In genomic region chr6:42879372-42880239, GRCh38 we compare ENCODE assay signal across 8 cellular contexts. TPM values are rescaled to one million over a fixed set of nuclear protein-coding genes. Genes with fewer than 3 reads are reported as not detected.
DNase-seq lines count a peak whose midpoint lies in the region; ATAC-seq and TF ChIP-seq lines count a peak whose summit lies in the region.

Gene RPL7L1 (plus strand): TSS chr6:42879616. CDS start chr6:42879911, 295 bp downstream.

- DNase-seq in AG08395 (ENCODE audit: low spot score) (peak; percentile 75), NCI-H2196 treated with DMSO at 0.1 percent for 48 hours (lab: John Stamatoyannopoulos, UW; ENCODE audit: unreplicated experiment) (peak; percentile 78), mammary epithelial cell (peak; percentile 89), inferior parietal cortex (ENCODE audit: extremely low spot score) (peak; percentile 97), spleen (peak; percentile 96)

- intact Hi-C loops in mammary epithelial cell (cut with micrococcal nuclease) (loop anchor here (1.0 to 10.0 kb wide), 4 partner anchors 11 to 655 kb away; a partner anchor contains a TSS), spleen (cut with DNase I; ENCODE audit: low total_unique reads) (loop anchor here (5.0 to 10.0 kb wide), 2 partner anchors 135 to 222 kb away; partner anchors contain the start of gene TBCC)

- ATAC-seq in GM18907 (IDR thresholded peaks at IDR 0.05; ENCODE audit: unreplicated experiment) = peak; percentile 92
- peak; percentile 89 for ATAC-seq in HG03139 (IDR thresholded peaks at IDR 0.05; ENCODE audit: unreplicated experiment)

- peak within 1 kb of the TSS; percentile 79 for H3K4me2 ChIP-seq in mammary epithelial cell (ENCODE audit: insufficient read depth, low read depth, low read length)

- TSS peak; percentile 77 for BruUV-seq in mammary epithelial cell (replicated peaks; lab: Mats Ljungman, UMichigan)

- peak within 1 kb of the TSS; percentile 83 for H3K27ac ChIP-seq in mammary epithelial cell (ENCODE audit: insufficient read depth, low read depth, low read length)
- peak within 1 kb of the TSS; percentile 90 to 97 (median 95) for H3K27ac ChIP-seq in spleen

- peak within 1 kb of the TSS; percentile 99 for H3K9ac ChIP-seq in mammary epithelial cell (ENCODE audit: insufficient read depth, low read length)

- H3K36me3 ChIP-seq in mammary epithelial cell (ENCODE audit: insufficient read depth, low read length) (peaks cover 16% of the 10 kb centered on the region), spleen (peaks cover 0 to 40% (median 31%) of the 10 kb centered on the region in 6 donors)

- TF ChIP-seq POLR2A in spleen (IDR thresholded peaks at IDR 0.05) = peak in 1 of 3 donors; percentile 69

- peaks cover 46% of the 10 kb centered on the region for H3K79me2 ChIP-seq in mammary epithelial cell (ENCODE audit: insufficient read depth, low read length)

- dilution Hi-C loops in mammary epithelial cell (cut with HindIII; ENCODE audit: low sequenced_read_pairs) = loop anchor here (5.0 kb wide), 1 partner anchor 57 kb away; no protein-coding TSS in a partner anchor

- in situ Hi-C loops in mammary epithelial cell (cut with MboI; ENCODE audit: low sequenced_read_pairs in 2 of 2) = loop anchor here (5.0 to 25.0 kb wide), 3 partner anchors 205 to 667 kb away; partner anchors contain the start of gene MRPS10 (in 1 of the 2)

- peak within 1 kb of the TSS; percentile 89 for H2AFZ ChIP-seq in mammary epithelial cell (ENCODE audit: low read depth, low read length)

- H3K4me3 ChIP-seq in WI38 (ENCODE audit: low read depth, low read length) (peak within 1 kb of the TSS; percentile 79), mammary epithelial cell (replicated peaks in 1 of 3; ENCODE audit: insufficient read depth in 1 of 3, low read depth in 2 of 3, low read length in 3 of 3) (peak within 1 kb of the TSS; percentile 87 to 100 (median 93)), spleen (peak within 1 kb of the TSS; percentile 50 to 76 (median 65))

- no peaks in the 10 kb centered on the region for H3K9me3 ChIP-seq in mammary epithelial cell (replicated peaks; ENCODE audit: insufficient read depth, low read length)
- H3K9me3 ChIP-seq in spleen = no peaks in the 10 kb centered on the region

- CTCF ChIA-PET in mammary epithelial cell (lab: Charles Lee; ENCODE audit: low non-redundant PET) = interaction anchor here (0.5 kb wide), 1 partner anchor 310 kb away, joined by 6 read pairs; no protein-coding TSS in a partner anchor

- H3K27me3 ChIP-seq in mammary epithelial cell (ENCODE audit: insufficient read depth, low read length) = no peaks in the 10 kb centered on the region
- no peaks in the 10 kb centered on the region for H3K27me3 ChIP-seq in spleen (replicated peaks in 1 of 7)

- TF ChIP-seq CTCF in WI38 (IDR thresholded peaks at IDR 0.05; ENCODE audit: low read depth, low read length) (no peak), mammary epithelial cell (conservative IDR thresholded peaks at IDR 0.05 in 1 of 2, IDR thresholded peaks at IDR 0.05 in 1 of 2; ENCODE audit: extremely low read depth in 1 of 2, insufficient read depth in 1 of 2, low read depth in 1 of 2, low read length in 2 of 2) (no peak), spleen (IDR thresholded peaks at IDR 0.05 in 8 of 11, conservative IDR thresholded peaks at IDR 0.05 in 3 of 11) (peak in 10 of 11 experiments; percentile 12 to 52 (median 32))

- no peaks in the 10 kb centered on the region for H4K20me1 ChIP-seq in mammary epithelial cell (ENCODE audit: insufficient read depth, low read length)

- H3K4me1 ChIP-seq in mammary epithelial cell (ENCODE audit: insufficient read depth, low read length) = peaks cover 6% of the 10 kb centered on the region
- peaks cover 20 to 63% (median 43%) of the 10 kb centered on the region in 6 donors for H3K4me1 ChIP-seq in spleen

- 1% methylated on average over 37 of the region's 41 CpGs for WGBS in mammary epithelial cell (ENCODE audit: low coverage, missing lambda C conversion rate)
- 0 to 1% (median 0%) methylated on average over 39 to 41 of the region's 41 CpGs for WGBS in spleen, 5 donors

RNA-seq across cellular contexts. Expression of gene RPL7L1, which starts in this region (rescaled TPM):
- total RNA-seq in mammary epithelial cell (100 to 1,000 TPM; 102 to 106 TPM), spleen (10 to 100 TPM; 63.4 to 92.4 (median 73.0) TPM)
- polyA plus RNA-seq in mammary epithelial cell (51.7 TPM), spleen (10 to 100 TPM; 27.6 to 63.0 (median 33.3) TPM)
- polyA minus RNA-seq in mammary epithelial cell = 88.3 TPM

Comparison
In these comparisons a context has a peak if more than half of its experiments do, and no peak if none do; other contexts are left out.
1. Peak in every context shown above with its lines: DNase-seq, ATAC-seq, H3K4me3 ChIP-seq and H3K27ac ChIP-seq.
2. CTCF ChIP-seq: peak in spleen (10 of 11); none in WI38 (single experiment) and mammary epithelial cell (0 of 2).